Comparison of ENCODE assay signal across 1 cellular context in genomic region chr7:6447589-6448210, GRCh38.
TF ChIP-seq lines count a peak whose summit lies in the region.

TSS of gene DAGLB (minus strand) at chr7:6447954. CDS start at chr7:6447842, 112 bp downstream.

TF ChIP-seq in HepG2, 621 proteins besides CTCF, POLR2A, EP300 and RAD21 (continued from another document and continues in another):
- TF ChIP-seq HMGXB3 (CRISPR knock-in tag; IDR thresholded peaks at IDR 0.05; ENCODE audit: borderline replicate concordance) = no peak
- no peak for TF ChIP-seq GLI4 (CRISPR knock-in tag; IDR thresholded peaks at IDR 0.05; ENCODE audit: borderline replicate concordance)
- TF ChIP-seq SPEN (CRISPR knock-in tag; IDR thresholded peaks at IDR 0.05; ENCODE audit: low read depth) = no peak
- TF ChIP-seq PRDM10 (CRISPR knock-in tag; IDR thresholded peaks at IDR 0.05; ENCODE audit: low read depth) = no peak
- no peak for TF ChIP-seq ZNF670 (CRISPR knock-in tag; IDR thresholded peaks at IDR 0.05; ENCODE audit: borderline replicate concordance)
- 0 out of 2 replicates have a peak, but pooled peaks have one; percentile 2 for TF ChIP-seq ZFP90 (CRISPR knock-in tag; IDR thresholded peaks at IDR 0.05; ENCODE audit: borderline replicate concordance)
- no peak for TF ChIP-seq ZNF598 (CRISPR knock-in tag; IDR thresholded peaks at IDR 0.05; ENCODE audit: borderline replicate concordance)
- no peak for TF ChIP-seq ZBTB8A (CRISPR knock-in tag; IDR thresholded peaks at IDR 0.05; ENCODE audit: borderline replicate concordance, low read depth)
- TF ChIP-seq NCOA1 (CRISPR knock-in tag; IDR thresholded peaks at IDR 0.05) = no peak
- no peak for TF ChIP-seq EED (CRISPR knock-in tag; IDR thresholded peaks at IDR 0.05)
- 0 out of 2 replicates have a peak, but pooled peaks have one; percentile 34 for TF ChIP-seq ZNF782 (CRISPR knock-in tag; IDR thresholded peaks at IDR 0.05; ENCODE audit: borderline replicate concordance)
- TF ChIP-seq ZNF382 (CRISPR knock-in tag; IDR thresholded peaks at IDR 0.05; ENCODE audit: borderline replicate concordance) = no peak
- TF ChIP-seq HNRNPH1 (optimal IDR thresholded peaks at IDR 0.05; ENCODE audit: low read depth, low read length) = no peak
- TF ChIP-seq MNT (IDR thresholded peaks at IDR 0.05) = no peak
- no peak for TF ChIP-seq ZNF274 (CRISPR knock-in tag; IDR thresholded peaks at IDR 0.05)
- TF ChIP-seq ZBED4 (CRISPR knock-in tag; IDR thresholded peaks at IDR 0.05; ENCODE audit: borderline replicate concordance) = no peak
- no peak for TF ChIP-seq ZFP36L2 (CRISPR knock-in tag; IDR thresholded peaks at IDR 0.05)
- TF ChIP-seq MAFF (IDR thresholded peaks at IDR 0.05; ENCODE audit: low read depth, low read length) = no peak
- TF ChIP-seq ATF2 (CRISPR knock-in tag; IDR thresholded peaks at IDR 0.05) = no peak
- TF ChIP-seq KAT7 (CRISPR knock-in tag; IDR thresholded peaks at IDR 0.05; ENCODE audit: borderline replicate concordance) = no peak
- no peak for TF ChIP-seq ZFAT (CRISPR knock-in tag; conservative IDR thresholded peaks at IDR 0.05)
- no peak for TF ChIP-seq ZNF841 (CRISPR knock-in tag; IDR thresholded peaks at IDR 0.05; ENCODE audit: borderline replicate concordance)
- no peak for TF ChIP-seq ZBTB39 (CRISPR knock-in tag; IDR thresholded peaks at IDR 0.05)
- TF ChIP-seq IRF2 (CRISPR knock-in tag; IDR thresholded peaks at IDR 0.05) = no peak
- peak; percentile 58; the same call in 1 of the 2 replicates for TF ChIP-seq SNAI1 (CRISPR knock-in tag; IDR thresholded peaks at IDR 0.05; ENCODE audit: borderline replicate concordance)
- TF ChIP-seq RFXAP (CRISPR knock-in tag; IDR thresholded peaks at IDR 0.05; ENCODE audit: borderline replicate concordance) = 0 out of 2 replicates have a peak, but pooled peaks have one; percentile 66
- no peak for TF ChIP-seq ZNF251 (CRISPR knock-in tag; IDR thresholded peaks at IDR 0.05)
- TF ChIP-seq U2AF1 (optimal IDR thresholded peaks at IDR 0.05; ENCODE audit: low read depth, low read length) = no peak
- no peak; the same call in 1 of the 2 replicates for TF ChIP-seq PATZ1 (CRISPR knock-in tag; IDR thresholded peaks at IDR 0.05)
- no peak for TF ChIP-seq ZC3H13 (CRISPR knock-in tag; IDR thresholded peaks at IDR 0.05)
- no peak for TF ChIP-seq ZNF597 (CRISPR knock-in tag; IDR thresholded peaks at IDR 0.05)
- 0 out of 2 replicates have a peak, but pooled peaks have one; percentile 46 for TF ChIP-seq DRAP1 (CRISPR knock-in tag; IDR thresholded peaks at IDR 0.05)
- 0 out of 2 replicates have a peak, but pooled peaks have one; percentile 32 for TF ChIP-seq ZNF343 (CRISPR knock-in tag; IDR thresholded peaks at IDR 0.05)
- TF ChIP-seq ZNF768 (CRISPR knock-in tag; IDR thresholded peaks at IDR 0.05) = peak; percentile 31; the same call in 1 of the 2 replicates
- no peak for TF ChIP-seq FOXM1 (CRISPR knock-in tag; IDR thresholded peaks at IDR 0.05)
- no peak for TF ChIP-seq ZNF460 (CRISPR knock-in tag; IDR thresholded peaks at IDR 0.05; ENCODE audit: borderline replicate concordance)
- no peak for TF ChIP-seq ZNF484 (CRISPR knock-in tag; IDR thresholded peaks at IDR 0.05; ENCODE audit: borderline replicate concordance, low read depth)
- TF ChIP-seq ZFP82 (CRISPR knock-in tag; IDR thresholded peaks at IDR 0.05; ENCODE audit: borderline replicate concordance) = no peak
